In genomic region chr19:45848922-45849321, GRCh38 we compare ENCODE assay signal across 1 cellular context.
TF ChIP-seq lines count a peak whose summit lies in the region.

No MANE protein-coding gene starts in this region.

TF ChIP-seq in A549, 52 proteins besides CTCF, POLR2A, EP300 and RAD21 (continued from another document):
- TF ChIP-seq HES2 (IDR thresholded peaks at IDR 0.05) (no peak), MYC (IDR thresholded peaks at IDR 0.05; ENCODE audit: borderline replicate concordance, low read length) (no peak), HDAC2 (IDR thresholded peaks at IDR 0.05) (no peak), KDM5A (IDR thresholded peaks at IDR 0.05) (no peak), E2F6 (IDR thresholded peaks at IDR 0.05; ENCODE audit: borderline replicate concordance, low read depth) (no peak)
TF ChIP-seq in A549: peak in this region for 0.
